1 cellular context compared by ENCODE assay signal in genomic region chr2:177164584-177165052, GRCh38.
TF ChIP-seq lines count a peak whose summit lies in the region.

No MANE protein-coding gene starts in this region.

TF ChIP-seq in HepG2, 621 proteins besides CTCF, POLR2A, EP300 and RAD21 (continued from another document and continues in another):
- TF ChIP-seq ZNF883 (CRISPR knock-in tag; IDR thresholded peaks at IDR 0.05; ENCODE audit: not compliant biosample characterization) (no peak), ZNF547 (CRISPR knock-in tag; IDR thresholded peaks at IDR 0.05) (no peak), RAD51 (IDR thresholded peaks at IDR 0.05; ENCODE audit: borderline replicate concordance) (no peak), ZNF280D (CRISPR knock-in tag; IDR thresholded peaks at IDR 0.05) (peak; percentile 68; the same call in 1 of the 2 replicates), POLR2AphosphoS2 (IDR thresholded peaks at IDR 0.05; ENCODE audit: low read depth, low read length) (no peak), PCBP2 (optimal IDR thresholded peaks at IDR 0.05; ENCODE audit: low read depth, low read length, poor library complexity, severe bottlenecking) (no peak), ZKSCAN5 (CRISPR knock-in tag; IDR thresholded peaks at IDR 0.05) (no peak), TBL1XR1 (IDR thresholded peaks at IDR 0.05; ENCODE audit: borderline replicate concordance, low read length, partially characterized antibody) (peak; percentile 53), RBM22 (optimal IDR thresholded peaks at IDR 0.05; ENCODE audit: low read length) (no peak), ZBTB38 (CRISPR knock-in tag; IDR thresholded peaks at IDR 0.05) (no peak), ZNF230 (CRISPR knock-in tag; IDR thresholded peaks at IDR 0.05) (0 out of 2 replicates have a peak, but pooled peaks have one; percentile 46), ZBTB3 (CRISPR knock-in tag; IDR thresholded peaks at IDR 0.05; ENCODE audit: borderline replicate concordance, low read depth) (0 out of 2 replicates have a peak, but pooled peaks have one; percentile 6), XRCC5 (optimal IDR thresholded peaks at IDR 0.05; ENCODE audit: low read length) (peak; percentile 90), HES4 (CRISPR knock-in tag; IDR thresholded peaks at IDR 0.05; ENCODE audit: borderline replicate concordance) (no peak), U2AF1 (optimal IDR thresholded peaks at IDR 0.05; ENCODE audit: low read depth, low read length) (no peak), ZNF367 (CRISPR knock-in tag; IDR thresholded peaks at IDR 0.05; ENCODE audit: borderline replicate concordance) (no peak), ZNF124 (CRISPR knock-in tag; IDR thresholded peaks at IDR 0.05) (0 out of 2 replicates have a peak, but pooled peaks have one; percentile 49), ZNF816 (CRISPR knock-in tag; IDR thresholded peaks at IDR 0.05; ENCODE audit: borderline replicate concordance) (no peak), DPF2 (CRISPR knock-in tag; IDR thresholded peaks at IDR 0.05; ENCODE audit: borderline replicate concordance, low read depth) (no peak), ZNF616 (CRISPR knock-in tag; IDR thresholded peaks at IDR 0.05; ENCODE audit: low read depth) (no peak), ZNF780A (CRISPR knock-in tag; IDR thresholded peaks at IDR 0.05) (no peak), ZNF552 (CRISPR knock-in tag; IDR thresholded peaks at IDR 0.05; ENCODE audit: borderline replicate concordance) (no peak), RCOR2 (CRISPR knock-in tag; IDR thresholded peaks at IDR 0.05) (peak; percentile 74; the same call in 1 of the 2 replicates), SMAD3 (CRISPR knock-in tag; IDR thresholded peaks at IDR 0.05) (peak; percentile 95), FOXO1 (CRISPR knock-in tag; IDR thresholded peaks at IDR 0.05) (peak; percentile 77), ZNF431 (CRISPR knock-in tag; IDR thresholded peaks at IDR 0.05; ENCODE audit: borderline replicate concordance, low read depth) (no peak; the same call in 1 of the 2 replicates), PRMT3 (CRISPR knock-in tag; IDR thresholded peaks at IDR 0.05; ENCODE audit: borderline replicate concordance, low read depth) (no peak), POLR2AphosphoS5 (IDR thresholded peaks at IDR 0.05; ENCODE audit: low read depth, low read length) (no peak), NFYB (CRISPR knock-in tag; IDR thresholded peaks at IDR 0.05) (no peak), RERE (CRISPR knock-in tag; IDR thresholded peaks at IDR 0.05; ENCODE audit: low read depth) (no peak), REXO4 (CRISPR knock-in tag; IDR thresholded peaks at IDR 0.05; ENCODE audit: borderline replicate concordance) (no peak), ATRX (CRISPR knock-in tag; IDR thresholded peaks at IDR 0.05; ENCODE audit: borderline replicate concordance) (no peak), ZNF709 (CRISPR knock-in tag; IDR thresholded peaks at IDR 0.05) (no peak), ZNF644 (CRISPR knock-in tag; IDR thresholded peaks at IDR 0.05; ENCODE audit: low read depth) (no peak), TGIF2 (CRISPR knock-in tag; IDR thresholded peaks at IDR 0.05) (peak; percentile 65; the same call in 1 of the 2 replicates), NFE2L2 (IDR thresholded peaks at IDR 0.05; ENCODE audit: low read length) (no peak), ZNF614 (CRISPR knock-in tag; IDR thresholded peaks at IDR 0.05; ENCODE audit: borderline replicate concordance) (peak; percentile 93)
- TF ChIP-seq, protein P1, sequence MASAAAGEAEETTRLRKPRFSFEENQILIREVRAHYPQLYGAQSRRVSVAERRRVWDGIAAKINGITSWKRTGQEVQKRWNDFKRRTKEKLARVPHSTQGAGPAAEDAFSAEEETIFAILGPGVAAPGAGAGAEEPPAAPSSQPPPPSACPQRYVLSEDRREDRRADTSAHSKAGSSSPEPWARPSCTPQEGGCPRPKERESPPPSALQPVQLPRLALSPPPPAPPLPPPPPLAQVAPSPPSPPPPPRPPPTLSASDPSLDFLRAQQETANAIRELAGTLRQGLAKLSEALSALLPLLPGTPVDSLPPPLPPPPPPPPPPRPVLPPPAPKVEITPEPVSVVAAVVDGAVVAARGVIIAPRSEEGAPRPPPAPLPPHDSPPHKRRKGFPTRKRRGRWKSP (CRISPR knock-in tag; IDR thresholded peaks at IDR 0.05), result peak; percentile 57; the same call in 1 of the 2 replicates
- TF ChIP-seq, protein P2, sequence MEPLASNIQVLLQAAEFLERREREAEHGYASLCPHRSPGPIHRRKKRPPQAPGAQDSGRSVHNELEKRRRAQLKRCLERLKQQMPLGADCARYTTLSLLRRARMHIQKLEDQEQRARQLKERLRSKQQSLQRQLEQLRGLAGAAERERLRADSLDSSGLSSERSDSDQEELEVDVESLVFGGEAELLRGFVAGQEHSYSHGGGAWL (CRISPR knock-in tag; IDR thresholded peaks at IDR 0.05), result no peak
- TF ChIP-seq, protein P3, sequence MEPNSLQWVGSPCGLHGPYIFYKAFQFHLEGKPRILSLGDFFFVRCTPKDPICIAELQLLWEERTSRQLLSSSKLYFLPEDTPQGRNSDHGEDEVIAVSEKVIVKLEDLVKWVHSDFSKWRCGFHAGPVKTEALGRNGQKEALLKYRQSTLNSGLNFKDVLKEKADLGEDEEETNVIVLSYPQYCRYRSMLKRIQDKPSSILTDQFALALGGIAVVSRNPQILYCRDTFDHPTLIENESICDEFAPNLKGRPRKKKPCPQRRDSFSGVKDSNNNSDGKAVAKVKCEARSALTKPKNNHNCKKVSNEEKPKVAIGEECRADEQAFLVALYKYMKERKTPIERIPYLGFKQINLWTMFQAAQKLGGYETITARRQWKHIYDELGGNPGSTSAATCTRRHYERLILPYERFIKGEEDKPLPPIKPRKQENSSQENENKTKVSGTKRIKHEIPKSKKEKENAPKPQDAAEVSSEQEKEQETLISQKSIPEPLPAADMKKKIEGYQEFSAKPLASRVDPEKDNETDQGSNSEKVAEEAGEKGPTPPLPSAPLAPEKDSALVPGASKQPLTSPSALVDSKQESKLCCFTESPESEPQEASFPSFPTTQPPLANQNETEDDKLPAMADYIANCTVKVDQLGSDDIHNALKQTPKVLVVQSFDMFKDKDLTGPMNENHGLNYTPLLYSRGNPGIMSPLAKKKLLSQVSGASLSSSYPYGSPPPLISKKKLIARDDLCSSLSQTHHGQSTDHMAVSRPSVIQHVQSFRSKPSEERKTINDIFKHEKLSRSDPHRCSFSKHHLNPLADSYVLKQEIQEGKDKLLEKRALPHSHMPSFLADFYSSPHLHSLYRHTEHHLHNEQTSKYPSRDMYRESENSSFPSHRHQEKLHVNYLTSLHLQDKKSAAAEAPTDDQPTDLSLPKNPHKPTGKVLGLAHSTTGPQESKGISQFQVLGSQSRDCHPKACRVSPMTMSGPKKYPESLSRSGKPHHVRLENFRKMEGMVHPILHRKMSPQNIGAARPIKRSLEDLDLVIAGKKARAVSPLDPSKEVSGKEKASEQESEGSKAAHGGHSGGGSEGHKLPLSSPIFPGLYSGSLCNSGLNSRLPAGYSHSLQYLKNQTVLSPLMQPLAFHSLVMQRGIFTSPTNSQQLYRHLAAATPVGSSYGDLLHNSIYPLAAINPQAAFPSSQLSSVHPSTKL (CRISPR knock-in tag; IDR thresholded peaks at IDR 0.05), result peak; percentile 84
- TF ChIP-seq, protein P4, sequence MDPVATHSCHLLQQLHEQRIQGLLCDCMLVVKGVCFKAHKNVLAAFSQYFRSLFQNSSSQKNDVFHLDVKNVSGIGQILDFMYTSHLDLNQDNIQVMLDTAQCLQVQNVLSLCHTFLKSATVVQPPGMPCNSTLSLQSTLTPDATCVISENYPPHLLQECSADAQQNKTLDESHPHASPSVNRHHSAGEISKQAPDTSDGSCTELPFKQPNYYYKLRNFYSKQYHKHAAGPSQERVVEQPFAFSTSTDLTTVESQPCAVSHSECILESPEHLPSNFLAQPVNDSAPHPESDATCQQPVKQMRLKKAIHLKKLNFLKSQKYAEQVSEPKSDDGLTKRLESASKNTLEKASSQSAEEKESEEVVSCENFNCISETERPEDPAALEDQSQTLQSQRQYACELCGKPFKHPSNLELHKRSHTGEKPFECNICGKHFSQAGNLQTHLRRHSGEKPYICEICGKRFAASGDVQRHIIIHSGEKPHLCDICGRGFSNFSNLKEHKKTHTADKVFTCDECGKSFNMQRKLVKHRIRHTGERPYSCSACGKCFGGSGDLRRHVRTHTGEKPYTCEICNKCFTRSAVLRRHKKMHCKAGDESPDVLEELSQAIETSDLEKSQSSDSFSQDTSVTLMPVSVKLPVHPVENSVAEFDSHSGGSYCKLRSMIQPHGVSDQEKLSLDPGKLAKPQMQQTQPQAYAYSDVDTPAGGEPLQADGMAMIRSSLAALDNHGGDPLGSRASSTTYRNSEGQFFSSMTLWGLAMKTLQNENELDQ (CRISPR knock-in tag; IDR thresholded peaks at IDR 0.05; ENCODE audit: borderline replicate concordance), result no peak; the same call in 1 of the 2 replicates
- TF ChIP-seq, protein P5, sequence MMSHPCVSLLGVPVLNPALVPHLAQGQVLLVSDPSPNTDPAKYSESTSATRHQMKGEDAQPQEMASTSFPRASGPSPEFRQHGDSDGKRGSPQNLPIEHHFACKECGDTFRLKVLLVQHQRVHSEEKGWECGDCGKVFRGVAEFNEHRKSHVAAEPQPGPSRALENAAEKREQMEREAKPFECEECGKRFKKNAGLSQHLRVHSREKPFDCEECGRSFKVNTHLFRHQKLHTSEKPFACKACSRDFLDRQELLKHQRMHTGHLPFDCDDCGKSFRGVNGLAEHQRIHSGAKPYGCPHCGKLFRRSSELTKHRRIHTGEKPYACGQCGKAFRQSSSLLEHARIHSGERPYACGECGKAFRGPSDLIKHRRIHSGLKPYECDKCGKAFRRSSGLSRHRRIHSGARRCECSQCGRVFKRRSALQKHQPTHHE (CRISPR knock-in tag; IDR thresholded peaks at IDR 0.05; ENCODE audit: borderline replicate concordance), result peak; percentile 34; the same call in 1 of the 2 replicates
- TF ChIP-seq, protein P6, sequence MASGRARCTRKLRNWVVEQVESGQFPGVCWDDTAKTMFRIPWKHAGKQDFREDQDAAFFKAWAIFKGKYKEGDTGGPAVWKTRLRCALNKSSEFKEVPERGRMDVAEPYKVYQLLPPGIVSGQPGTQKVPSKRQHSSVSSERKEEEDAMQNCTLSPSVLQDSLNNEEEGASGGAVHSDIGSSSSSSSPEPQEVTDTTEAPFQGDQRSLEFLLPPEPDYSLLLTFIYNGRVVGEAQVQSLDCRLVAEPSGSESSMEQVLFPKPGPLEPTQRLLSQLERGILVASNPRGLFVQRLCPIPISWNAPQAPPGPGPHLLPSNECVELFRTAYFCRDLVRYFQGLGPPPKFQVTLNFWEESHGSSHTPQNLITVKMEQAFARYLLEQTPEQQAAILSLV (CRISPR knock-in tag; IDR thresholded peaks at IDR 0.05; ENCODE audit: borderline replicate concordance), result no peak
